9 cellular contexts compared by ENCODE assay signal in genomic region chr3:197309528-197310361, GRCh38. TPM values are rescaled to one million over a fixed set of nuclear protein-coding genes. Genes with fewer than 3 reads are reported as not detected.
DNase-seq lines count a peak whose midpoint lies in the region; ATAC-seq and TF ChIP-seq lines count a peak whose summit lies in the region.
"Had no signal": no experiment of that assay in that cellular context is flagged by ENCODE, and none has a peak within 500 bp of the region (broad histone marks: within the 10 kb centered on the region; RNA-seq: fewer than 3 reads in every experiment).

No MANE protein-coding gene starts in this region.

- WGBS in esophagus squamous epithelium, 2 donors: 26 to 33% methylated on average over 5 of the region's 5 CpGs

- ATAC-seq in HG03095 (IDR thresholded peaks at IDR 0.05; ENCODE audit: unreplicated experiment): no peak

- peak overlapping the region; percentile 45 to 64 (median 58) for H3K27ac ChIP-seq in esophagus squamous epithelium

- peaks cover 15 to 48% (median 23%) of the 10 kb centered on the region in 3 donors for H3K4me1 ChIP-seq in esophagus squamous epithelium

- no peak for TF ChIP-seq POLR2A in esophagus squamous epithelium (IDR thresholded peaks at IDR 0.05)

- TF ChIP-seq CTCF in GM12865 (IDR thresholded peaks at IDR 0.05; ENCODE audit: insufficient read depth, low read depth, low read length, missing control alignments): no peak
- no peak for TF ChIP-seq CTCF in esophagus squamous epithelium (IDR thresholded peaks at IDR 0.05)

- intact Hi-C loops in esophagus squamous epithelium (cut with DNase I): no loop called here

- DNase-seq in GM12865 (ENCODE audit: low read depth) (peak; percentile 52), RKO (ENCODE audit: low spot score) (peak; percentile 75), esophagus squamous epithelium (lab: John Stamatoyannopoulos, UW) (no peak), renal cortical epithelial cell (ENCODE audit: low read depth) (peak; percentile 99), cortex of kidney (lab: John Stamatoyannopoulos, UW) (no peak), HPDE6-E6E7 (ENCODE audit: extremely low spot score) (no peak)
- no peak for DNase-seq in activated CD4-positive, CD25-positive, alpha-beta regulatory T cell treated with anti-CD3 and anti-CD28 coated beads, Interleukin-2, amount 50 U/mL, for 72 hours
- DNase-seq: cerebellar nuclear complex had no signal

- H3K4me3 ChIP-seq in GM12865 (ENCODE audit: low read depth, low read length) (no peak overlapping the region), esophagus squamous epithelium (no peak overlapping the region)

- H3K9me3 ChIP-seq in esophagus squamous epithelium: no peaks in the 10 kb centered on the region

- H3K36me3 ChIP-seq in esophagus squamous epithelium: no peaks in the 10 kb centered on the region

- H3K27me3 ChIP-seq in esophagus squamous epithelium: no peaks in the 10 kb centered on the region

RNA-seq across cellular contexts. Expression of gene DLG1, which starts 11.3 kb away (rescaled TPM):
- total RNA-seq in esophagus squamous epithelium (100 to 1,000 TPM; 103 to 150 (median 122) TPM), renal cortical epithelial cell (153 and 197 TPM in 2 replicates)

Comparison
In these comparisons a context has a peak if more than half of its experiments do, and no peak if none do; other contexts are left out.
1. DNase-seq: peak in GM12865 (single experiment), RKO (single experiment) and renal cortical epithelial cell (single experiment); none in esophagus squamous epithelium (single experiment), cortex of kidney (single experiment), HPDE6-E6E7 (single experiment) and activated CD4-positive, CD25-positive, alpha-beta regulatory T cell treated with anti-CD3 and anti-CD28 coated beads, Interleukin-2, amount 50 U/mL, for 72 hours (single experiment).